ENCODE assay signal across 7 cellular contexts in genomic region chr15:64247906-64248541, GRCh38.
DNase-seq lines count a peak whose midpoint lies in the region; ATAC-seq and FAIRE-seq lines count a peak whose summit lies in the region.

No MANE protein-coding gene starts in this region.

- peaks cover 25 to 32% of the 10 kb centered on the region in 2 donors for H3K4me1 ChIP-seq in duodenal mucosa (ENCODE audit: control insufficient read depth in 1 of 2, insufficient read depth in 2 of 2, low read length in 2 of 2)
- H3K4me1 ChIP-seq in mesodermal cell (ENCODE audit: control insufficient read depth, insufficient read depth, low read length, poor library complexity, severe bottlenecking), result peaks cover 15% of the 10 kb centered on the region

- H3K27ac ChIP-seq in duodenal mucosa (ENCODE audit: low read depth, low read length), result peak overlapping the region; percentile 23
- peak overlapping the region; percentile 96 for H3K27ac ChIP-seq in mesodermal cell (ENCODE audit: low read depth, low read length, severe bottlenecking)

- ATAC-seq in GM19468 (IDR thresholded peaks at IDR 0.05; ENCODE audit: extremely low read depth, unreplicated experiment), result peak; percentile 43

- FAIRE-seq in RCC 7860 (lab: Jason Lieb, UNC), result peak; percentile 82

- H3K4me3 ChIP-seq in duodenal mucosa (ENCODE audit: low read depth in 1 of 2, low read length in 2 of 2), result peak overlapping the region in 1 of 2 donors; percentile 1
- H3K4me3 ChIP-seq in mesodermal cell (ENCODE audit: extremely low read depth, insufficient read depth, low read length, poor library complexity, severe bottlenecking), result no peak overlapping the region

- no peaks in the 10 kb centered on the region for H3K9me3 ChIP-seq in duodenal mucosa (ENCODE audit: control insufficient read depth in 1 of 2, low read length in 2 of 2)
- H3K9me3 ChIP-seq in mesodermal cell (ENCODE audit: control insufficient read depth, low read length), result peaks cover 10% of the 10 kb centered on the region

- WGBS in mesodermal cell (ENCODE audit: insufficient coverage in 2 of 2), 2 experiments, result no CpG with 5 or more reads among the region's 2 CpGs

- H3K27me3 ChIP-seq in duodenal mucosa (ENCODE audit: control insufficient read depth in 1 of 2, insufficient read depth in 2 of 2, low read length in 2 of 2), result no peaks in the 10 kb centered on the region

- H3K36me3 ChIP-seq in duodenal mucosa (ENCODE audit: control insufficient read depth in 1 of 2, insufficient read depth in 2 of 2, low read length in 2 of 2), result no peaks in the 10 kb centered on the region
- H3K36me3 ChIP-seq in mesodermal cell (ENCODE audit: control insufficient read depth, insufficient read depth, low read length), result peaks cover 15% of the 10 kb centered on the region

- DNase-seq in GM04503 (ENCODE audit: low read depth) (peak; percentile 88), HS-27A (ENCODE audit: low read depth) (peak; percentile 73), RCC 7860 (ENCODE audit: low spot score) (peak; percentile 91), SK-N-DZ (ENCODE audit: low spot score) (no peak)

- H3K9ac ChIP-seq in duodenal mucosa (ENCODE audit: low read depth in 1 of 2, low read length in 2 of 2), result no peak overlapping the region
